In the genomic region with DNA sequence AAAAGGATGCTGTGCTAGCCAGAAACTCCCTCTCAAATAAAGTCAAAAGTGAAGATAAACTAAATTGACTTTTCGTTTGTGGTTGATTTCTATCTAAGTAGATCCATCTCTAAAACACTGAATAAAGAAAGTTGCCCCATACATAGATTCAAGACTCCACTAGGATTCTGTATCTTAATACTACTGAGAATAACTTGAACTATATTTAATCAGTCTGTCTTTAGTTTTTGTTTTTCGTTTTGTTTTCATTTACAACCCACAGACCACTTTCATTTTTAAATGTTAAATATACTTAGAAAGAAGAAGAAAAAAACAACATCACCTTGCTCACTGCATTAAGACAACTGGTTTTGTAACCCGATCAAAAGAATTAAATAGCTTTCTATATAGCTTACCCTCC, we compare ENCODE assay signal across 23 cellular contexts.
"Had no signal": no experiment of that assay in that cellular context is flagged by ENCODE, and none has a peak within 500 bp of the region (broad histone marks: within the 10 kb centered on the region; RNA-seq: fewer than 3 reads in every experiment).

No MANE protein-coding gene starts in this region.

- H3K4me1 ChIP-seq: left lung, parathyroid adenoma, right lobe of liver, stomach, thyroid gland, vagina had no signal

- H3K9me3 ChIP-seq: left lung, right lobe of liver, stomach, thyroid gland, vagina had no signal

- FAIRE-seq: keratinocyte had no signal

- H3K4me3 ChIP-seq: dorsolateral prefrontal cortex, left lung, neural progenitor cell, right lobe of liver, stomach, thyroid gland, vagina had no signal

- H3K36me3 ChIP-seq: left lung, neural progenitor cell, right lobe of liver, stomach, thyroid gland, vagina had no signal

- ATAC-seq: left cardiac atrium; left lung; naive thymus-derived CD4-positive, alpha-beta T cell; right lobe of liver; stimulated activated effector memory CD8-positive, alpha-beta T cell treated with anti-CD3 and anti-CD28 coated beads, Interleukin-12 subunit alpha, Interleukin-12 subunit beta, amount 100 ng/mL, for 72 hours had no signal

- H3K27ac ChIP-seq: dorsolateral prefrontal cortex, left lung, neural progenitor cell, parathyroid adenoma, right lobe of liver, stomach, thyroid gland, vagina had no signal

- DNase-seq: dorsolateral prefrontal cortex; effector CD4-positive, alpha-beta T cell; hypothalamus; immature natural killer cell; left cardiac atrium; left lung; mammary epithelial cell; mesendoderm; midbrain; naive thymus-derived CD4-positive, alpha-beta T cell; right lobe of liver; small intestine; stimulated activated CD4-positive, alpha-beta T cell treated with anti-CD3 and anti-CD28 coated beads, Interleukin-15, amount 100 ng/mL, for 24 hours; stimulated activated CD4-positive, alpha-beta T cell treated with anti-CD3 and anti-CD28 coated beads, Interleukin-4, amount 100 ng/mL, for 1 hour; stimulated activated naive CD4-positive, alpha-beta T cell treated with Interleukin-2 at 50 U/mL for 16 hours; stomach; thyroid gland; trophoblast cell had no signal

- H3K9ac ChIP-seq: neural progenitor cell, parathyroid adenoma had no signal
